In the genomic region with DNA sequence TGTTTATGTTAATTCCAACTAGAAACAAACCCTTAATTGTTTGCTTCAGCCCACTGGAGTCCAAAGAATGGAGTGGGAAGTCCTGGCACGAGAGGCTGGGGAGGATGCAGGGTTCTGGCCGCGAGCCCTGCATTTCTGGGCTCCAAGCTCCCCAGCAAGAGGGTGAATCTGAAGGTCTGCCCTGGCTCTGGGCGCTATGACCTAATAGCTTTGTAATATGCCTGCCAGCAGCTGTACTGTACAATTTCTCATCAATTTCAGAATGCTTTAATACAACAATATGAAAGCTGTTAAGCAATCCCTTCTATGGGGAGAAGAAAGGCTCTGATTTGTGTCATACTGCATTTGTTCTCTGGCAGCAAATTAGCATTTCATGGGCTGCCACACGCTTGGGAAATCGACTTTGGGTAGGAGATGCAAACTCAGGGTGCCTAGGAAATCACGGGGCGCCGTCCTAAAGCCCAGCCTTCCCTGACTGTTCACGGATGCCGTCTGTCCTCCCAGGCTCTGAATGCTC, we compare ENCODE assay signal across 14 cellular contexts. TPM values are rescaled to one million over a fixed set of nuclear protein-coding genes. Genes with fewer than 3 reads are reported as not detected.
DNase-seq lines count a peak whose midpoint lies in the region; ATAC-seq and TF ChIP-seq lines count a peak whose summit lies in the region.
"Had no signal": no experiment of that assay in that cellular context is flagged by ENCODE, and none has a peak within 500 bp of the region (broad histone marks: within the 10 kb centered on the region; RNA-seq: fewer than 3 reads in every experiment).

No MANE protein-coding gene starts in this region.

- H3K27me3 ChIP-seq in dorsolateral prefrontal cortex = no peaks in the 10 kb centered on the region
- no peaks in the 10 kb centered on the region for H3K27me3 ChIP-seq in left lung
- H3K27me3 ChIP-seq in stomach smooth muscle (ENCODE audit: control insufficient read depth in 1 of 2, insufficient read depth in 2 of 2, low read length in 2 of 2) = no peaks in the 10 kb centered on the region

- POLR2A ChIA-PET in activated CD4-positive, alpha-beta T cell treated with anti-CD3 and anti-CD28 coated beads for 36 hours (lab: Charles Lee) = no interaction called here

- TF ChIP-seq CTCF in dorsolateral prefrontal cortex (IDR thresholded peaks at IDR 0.05 in 54 of 56, conservative IDR thresholded peaks at IDR 0.05 in 2 of 56; ENCODE audit: low read depth in 1 of 56, partially characterized antibody in 56 of 56) (peak in 12 of 56 donors; percentile 6 to 35 (median 12)), left lung (IDR thresholded peaks at IDR 0.05) (no peak), mesothelial cell of epicardium (IDR thresholded peaks at IDR 0.05; ENCODE audit: unreplicated experiment) (no peak)

- H3K4me1 Mint-ChIP-seq in activated CD4-positive, alpha-beta T cell treated with anti-CD3 and anti-CD28 coated beads for 36 hours = no peaks in the 10 kb centered on the region
- no peaks in the 10 kb centered on the region for H3K4me1 Mint-ChIP-seq in activated T-cell treated with anti-CD3 and anti-CD28 coated beads, Interleukin-2, amount 50 U/mL, for 4 hours (ENCODE audit: low read depth)
- no peaks in the 10 kb centered on the region for H3K4me1 Mint-ChIP-seq in mesothelial cell of epicardium
- H3K4me1 Mint-ChIP-seq: IgD-negative memory B cell, WTC11 had no signal

- no peak overlapping the region for H3K4me3 Mint-ChIP-seq in activated CD4-positive, alpha-beta T cell treated with anti-CD3 and anti-CD28 coated beads for 36 hours
- H3K4me3 Mint-ChIP-seq in activated T-cell treated with anti-CD3 and anti-CD28 coated beads, Interleukin-2, amount 50 U/mL, for 4 hours = no peak overlapping the region
- no peak overlapping the region for H3K4me3 Mint-ChIP-seq in mesothelial cell of epicardium
- H3K4me3 Mint-ChIP-seq: IgD-negative memory B cell, WTC11 had no signal

- no peak overlapping the region for H3K27ac Mint-ChIP-seq in activated CD4-positive, alpha-beta T cell treated with anti-CD3 and anti-CD28 coated beads for 36 hours
- H3K27ac Mint-ChIP-seq in mesothelial cell of epicardium = no peak overlapping the region
- H3K27ac Mint-ChIP-seq: WTC11 had no signal

- peak; percentile 92 for DNase-seq in GM04503 (ENCODE audit: low read depth)
- peak; percentile 62 to 84 (median 76) for DNase-seq in dorsolateral prefrontal cortex
- no peak for DNase-seq in left lung
- DNase-seq in activated CD4-positive, alpha-beta T cell treated with anti-CD3 and anti-CD28 coated beads for 36 hours = no peak
- DNase-seq in activated T-cell treated with anti-CD3 and anti-CD28 coated beads, Interleukin-2, amount 50 U/mL, for 4 hours = no peak
- DNase-seq in mesothelial cell of epicardium (ENCODE audit: low spot score in 2 of 2, unreplicated experiment in 2 of 2) = no peak
- DNase-seq: activated gamma-delta T cell treated with Interleukin-2 at 50 U/mL for 16 hours; COR-L47; stimulated activated CD4-positive, alpha-beta T cell treated with anti-CD3 and anti-CD28 coated beads, Interleukin-12 subunit alpha, Interleukin-12 subunit beta, amount 100 ng/mL, for 4 hours had no signal

- intact Hi-C loops in dorsolateral prefrontal cortex (cut with DNase I) = loop anchor here in 1 of 2 donors (2.0 to 5.0 kb wide), 2 partner anchors 45 to 153 kb away; a partner anchor contains a TSS
- intact Hi-C loops in left lung (cut with DNase I) = no loop called here
- intact Hi-C loops in activated CD4-positive, alpha-beta T cell treated with anti-CD3 and anti-CD28 coated beads for 36 hours (cut with DNase I, micrococcal nuclease) = no loop called here

- H3K36me3 ChIP-seq in left lung (peaks cover 0 to 82% of the 10 kb centered on the region in 2 donors), stomach smooth muscle (ENCODE audit: control insufficient read depth in 2 of 2, insufficient read depth in 2 of 2, low read length in 2 of 2) (peaks cover 45 to 64% of the 10 kb centered on the region in 2 donors)

- H3K4me1 ChIP-seq in left lung (peaks cover 0 to 5% of the 10 kb centered on the region in 2 donors), stomach smooth muscle (ENCODE audit: control insufficient read depth, insufficient read depth, low read length) (peaks cover 24% of the 10 kb centered on the region)

- peaks cover 57% of the 10 kb centered on the region for H3K36me3 Mint-ChIP-seq in activated CD4-positive, alpha-beta T cell treated with anti-CD3 and anti-CD28 coated beads for 36 hours (ENCODE audit: low read depth)
- H3K36me3 Mint-ChIP-seq in activated T-cell treated with anti-CD3 and anti-CD28 coated beads, Interleukin-2, amount 50 U/mL, for 4 hours (ENCODE audit: insufficient read depth) = peaks cover 41% of the 10 kb centered on the region
- H3K36me3 Mint-ChIP-seq in mesothelial cell of epicardium = peaks cover 61% of the 10 kb centered on the region

- peak overlapping the region in 1 of 2 donors; percentile 51 for H3K9ac ChIP-seq in stomach smooth muscle (ENCODE audit: low read length in 2 of 2)

- peak; percentile 64 for ATAC-seq in left lung
- ATAC-seq in HG03095 (IDR thresholded peaks at IDR 0.05; ENCODE audit: unreplicated experiment) = no peak
- ATAC-seq in activated CD4-positive, alpha-beta T cell treated with anti-CD3 and anti-CD28 coated beads for 36 hours = no peak
- ATAC-seq in activated T-cell treated with anti-CD3 and anti-CD28 coated beads, Interleukin-2, amount 50 U/mL, for 4 hours = no peak
- ATAC-seq: left colon, WTC11 had no signal

- H3K27me3 Mint-ChIP-seq in activated CD4-positive, alpha-beta T cell treated with anti-CD3 and anti-CD28 coated beads for 36 hours = no peaks in the 10 kb centered on the region
- H3K27me3 Mint-ChIP-seq in activated T-cell treated with anti-CD3 and anti-CD28 coated beads, Interleukin-2, amount 50 U/mL, for 4 hours (ENCODE audit: low read depth) = no peaks in the 10 kb centered on the region
- no peaks in the 10 kb centered on the region for H3K27me3 Mint-ChIP-seq in mesothelial cell of epicardium (ENCODE audit: low read depth)
- H3K27me3 Mint-ChIP-seq: IgD-negative memory B cell had no signal

- H3K4me3 ChIP-seq in dorsolateral prefrontal cortex = peak overlapping the region in 22 of 59 donors; percentile 0 to 50 (median 16)
- H3K4me3 ChIP-seq in left lung = no peak overlapping the region
- H3K4me3 ChIP-seq in stomach smooth muscle (ENCODE audit: low read length in 2 of 2) = peak overlapping the region in 1 of 2 donors; percentile 44

- H3K9me3 ChIP-seq in left lung (peaks cover 0 to 5% of the 10 kb centered on the region in 2 donors), stomach smooth muscle (ENCODE audit: control insufficient read depth in 2 of 2, low read length in 2 of 2) (no peaks in the 10 kb centered on the region)

- peaks cover 7% of the 10 kb centered on the region for H3K9me3 Mint-ChIP-seq in activated CD4-positive, alpha-beta T cell treated with anti-CD3 and anti-CD28 coated beads for 36 hours (ENCODE audit: low read depth)
- peaks cover 10% of the 10 kb centered on the region for H3K9me3 Mint-ChIP-seq in activated T-cell treated with anti-CD3 and anti-CD28 coated beads, Interleukin-2, amount 50 U/mL, for 4 hours
- H3K9me3 Mint-ChIP-seq in mesothelial cell of epicardium = peaks cover 2% of the 10 kb centered on the region

- CTCF ChIA-PET in activated CD4-positive, alpha-beta T cell treated with anti-CD3 and anti-CD28 coated beads for 36 hours (lab: Charles Lee) = interaction anchor here (0.5 kb wide), 1 partner anchor 222 kb away, joined by 3 read pairs; no protein-coding TSS in a partner anchor

- H3K27ac ChIP-seq in dorsolateral prefrontal cortex (peak overlapping the region in 57 of 59 donors; percentile 3 to 81 (median 67)), left lung (peak overlapping the region; percentile 10 to 14), stomach smooth muscle (ENCODE audit: low read length) (peak overlapping the region; percentile 79)

RNA-seq across cellular contexts. Expression of a gene that starts 43.8 kb away (rescaled TPM):
- total RNA-seq in dorsolateral prefrontal cortex (100 to 1,000 TPM in 26 of 120 experiments, 10 to 100 TPM in 94; 51.0 to 118 (median 91.4) TPM), left lung (10 to 100 TPM; 57.7 to 66.0 TPM), mesothelial cell of epicardium (60.2 to 63.3 TPM (median 61.2 TPM) in 3 replicates)
- 10 to 100 TPM; 51.9 to 58.6 TPM for total RNA-seq in activated CD4-positive, alpha-beta T cell treated with anti-CD3 and anti-CD28 coated beads for 36 hours
- 10 to 100 TPM; 49.0 to 51.7 (median 51.4) TPM for total RNA-seq in activated T-cell treated with anti-CD3 and anti-CD28 coated beads, Interleukin-2, amount 50 U/mL, for 4 hours

Comparison
In these comparisons a context has a peak if more than half of its experiments do, and no peak if none do; other contexts are left out.
1. DNase-seq: peak in GM04503 (single experiment) and dorsolateral prefrontal cortex (10 of 10); none in left lung (0 of 2), activated CD4-positive, alpha-beta T cell treated with anti-CD3 and anti-CD28 coated beads for 36 hours (single experiment), activated T-cell treated with anti-CD3 and anti-CD28 coated beads, Interleukin-2, amount 50 U/mL, for 4 hours (single experiment) and mesothelial cell of epicardium (0 of 2).
2. H3K27ac ChIP-seq: peak in every context shown above with its lines; median percentile 79 in stomach smooth muscle; 67 in dorsolateral prefrontal cortex; 12 in left lung.